Comparison of ENCODE assay signal across 19 cellular contexts in genomic region chr3:146554168-146554760, GRCh38. TPM values are rescaled to one million over a fixed set of nuclear protein-coding genes. Genes with fewer than 3 reads are reported as not detected.
DNase-seq lines count a peak whose midpoint lies in the region; ATAC-seq and TF ChIP-seq lines count a peak whose summit lies in the region.
"Had no signal": no experiment of that assay in that cellular context is flagged by ENCODE, and none has a peak within 500 bp of the region (broad histone marks: within the 10 kb centered on the region; RNA-seq: fewer than 3 reads in every experiment).

No MANE protein-coding gene starts in this region.

- H3K9me3 ChIP-seq in aorta (ENCODE audit: control insufficient read depth, low read length) (no peaks in the 10 kb centered on the region), tibial artery (no peaks in the 10 kb centered on the region), gastrocnemius medialis (no peaks in the 10 kb centered on the region)
- H3K9me3 ChIP-seq: body of pancreas had no signal

- H3K4me1 ChIP-seq in aorta (ENCODE audit: control insufficient read depth in 1 of 2, insufficient read depth in 2 of 2, low read length in 2 of 2) (no peaks in the 10 kb centered on the region), tibial artery (no peaks in the 10 kb centered on the region), gastrocnemius medialis (no peaks in the 10 kb centered on the region)
- H3K4me1 ChIP-seq: body of pancreas had no signal

- no peak overlapping the region for H3K4me3 ChIP-seq in GM12865 (ENCODE audit: low read depth, low read length)
- no peak overlapping the region for H3K4me3 ChIP-seq in aorta (ENCODE audit: low read length in 2 of 2)
- no peak overlapping the region for H3K4me3 ChIP-seq in tibial artery
- H3K4me3 ChIP-seq in gastrocnemius medialis, result no peak overlapping the region
- H3K4me3 ChIP-seq: body of pancreas had no signal

- CTCF ChIA-PET in activated CD8-positive, alpha-beta T cell treated with anti-CD3 and anti-CD28 coated beads, Interleukin-2, amount 10 ng/mL, durations not matched to agents 7 days and 5 days (lab: Charles Lee), result interaction anchor here (1.4 kb wide), 1 partner anchor 10 kb away, joined by 7 read pairs; the partner anchor contains the start of gene PLSCR1

- H3K27ac ChIP-seq in aorta (ENCODE audit: low read depth in 1 of 2, low read length in 2 of 2) (no peak overlapping the region), tibial artery (no peak overlapping the region), gastrocnemius medialis (no peak overlapping the region)
- H3K27ac ChIP-seq: body of pancreas had no signal

- peak; percentile 35 for ATAC-seq in HG02610 (IDR thresholded peaks at IDR 0.05; ENCODE audit: unreplicated experiment)
- peak; percentile 12 for ATAC-seq in activated CD8-positive, alpha-beta T cell treated with anti-CD3 and anti-CD28 coated beads, Interleukin-2, amount 10 ng/mL, durations not matched to agents 7 days and 5 days
- ATAC-seq in aorta (ENCODE audit: low FRiP score), result no peak
- no peak for ATAC-seq in gastrocnemius medialis
- ATAC-seq: body of pancreas; CD8-positive, alpha-beta T cell; right cardiac atrium had no signal

- peaks cover 4% of the 10 kb centered on the region for H3K27me3 Mint-ChIP-seq in activated CD8-positive, alpha-beta T cell treated with anti-CD3 and anti-CD28 coated beads, Interleukin-2, amount 10 ng/mL, durations not matched to agents 7 days and 5 days (ENCODE audit: low read depth)
- peaks cover 3% of the 10 kb centered on the region for H3K27me3 Mint-ChIP-seq in activated T-cell treated with anti-CD3 and anti-CD28 coated beads, Interleukin-2, amount 50 U/mL, for 24 hours

- no peaks in the 10 kb centered on the region for H3K9me3 Mint-ChIP-seq in activated CD8-positive, alpha-beta T cell treated with anti-CD3 and anti-CD28 coated beads, Interleukin-2, amount 10 ng/mL, durations not matched to agents 7 days and 5 days (ENCODE audit: insufficient read depth)
- no peaks in the 10 kb centered on the region for H3K9me3 Mint-ChIP-seq in activated T-cell treated with anti-CD3 and anti-CD28 coated beads, Interleukin-2, amount 50 U/mL, for 24 hours
- H3K9me3 Mint-ChIP-seq: CD8-positive, alpha-beta T cell had no signal

- peaks cover 44% of the 10 kb centered on the region for H3K4me1 Mint-ChIP-seq in activated CD8-positive, alpha-beta T cell treated with anti-CD3 and anti-CD28 coated beads, Interleukin-2, amount 10 ng/mL, durations not matched to agents 7 days and 5 days (ENCODE audit: low read depth)
- peaks cover 25% of the 10 kb centered on the region for H3K4me1 Mint-ChIP-seq in activated T-cell treated with anti-CD3 and anti-CD28 coated beads, Interleukin-2, amount 50 U/mL, for 24 hours (ENCODE audit: low read depth)

- POLR2A ChIA-PET in activated CD8-positive, alpha-beta T cell treated with anti-CD3 and anti-CD28 coated beads, Interleukin-2, amount 10 ng/mL, durations not matched to agents 7 days and 5 days (lab: Charles Lee), result interaction anchor here (3.2 kb wide), 1 partner anchor 10 kb away, joined by 15 read pairs; the partner anchor contains the start of gene PLSCR1

- no peak overlapping the region for H3K4me3 Mint-ChIP-seq in activated CD8-positive, alpha-beta T cell treated with anti-CD3 and anti-CD28 coated beads, Interleukin-2, amount 10 ng/mL, durations not matched to agents 7 days and 5 days
- no peak overlapping the region for H3K4me3 Mint-ChIP-seq in activated T-cell treated with anti-CD3 and anti-CD28 coated beads, Interleukin-2, amount 50 U/mL, for 24 hours
- H3K4me3 Mint-ChIP-seq: CD8-positive, alpha-beta T cell had no signal

- DNase-seq in GM12865 (ENCODE audit: low read depth) (peak; percentile 19), iris pigment epithelial cell (ENCODE audit: low read depth) (peak; percentile 41), aorta (no peak), tibial artery (no peak), gastrocnemius medialis (no peak)
- DNase-seq in activated CD8-positive, alpha-beta T cell treated with anti-CD3 and anti-CD28 coated beads, Interleukin-2, amount 10 ng/mL, durations not matched to agents 7 days and 5 days, result no peak
- no peak for DNase-seq in activated T-cell treated with anti-CD3 and anti-CD28 coated beads, Interleukin-2, amount 50 U/mL, for 24 hours
- DNase-seq: activated CD4-positive, alpha-beta T cell treated with anti-CD3 and anti-CD28 coated beads, Interleukin-2, amount 50 U/mL, for 48 hours; body of pancreas; CD8-positive, alpha-beta T cell; GOT3; KG1; NCI-H1436 treated with DMSO at 0.1 percent for 48 hours; NCI-H524 treated with DMSO at 0.1 percent for 48 hours; right cardiac atrium; RPMI8226; stimulated activated CD4-positive, alpha-beta T cell treated with anti-CD3 and anti-CD28 coated beads, Interleukin-4, amount 100 ng/mL, for 1 hour had no signal

- intact Hi-C loops in aorta (cut with DNase I), result no loop called here
- intact Hi-C loops in tibial artery (cut with DNase I; ENCODE audit: low total_unique reads), result no loop called here
- intact Hi-C loops in gastrocnemius medialis (cut with DNase I; ENCODE audit: low total_unique reads), result no loop called here

- in situ Hi-C loops in gastrocnemius medialis (cut with MboI; ENCODE audit: low sequenced_read_pairs in 4 of 4), result loop anchor here in 1 of 4 donors (25.0 kb wide), 1 partner anchor 217 kb away; no protein-coding TSS in a partner anchor

- H3K36me3 ChIP-seq in aorta (ENCODE audit: control insufficient read depth in 1 of 2, insufficient read depth in 2 of 2, low read length in 1 of 2) (no peaks in the 10 kb centered on the region), tibial artery (no peaks in the 10 kb centered on the region), gastrocnemius medialis (no peaks in the 10 kb centered on the region)

- H3K36me3 Mint-ChIP-seq in activated CD8-positive, alpha-beta T cell treated with anti-CD3 and anti-CD28 coated beads, Interleukin-2, amount 10 ng/mL, durations not matched to agents 7 days and 5 days (ENCODE audit: low read depth), result no peaks in the 10 kb centered on the region
- no peaks in the 10 kb centered on the region for H3K36me3 Mint-ChIP-seq in activated T-cell treated with anti-CD3 and anti-CD28 coated beads, Interleukin-2, amount 50 U/mL, for 24 hours (ENCODE audit: low read depth)
- H3K36me3 Mint-ChIP-seq: CD8-positive, alpha-beta T cell had no signal

- no peak for TF ChIP-seq POLR2A in gastrocnemius medialis (IDR thresholded peaks at IDR 0.05)

- TF ChIP-seq CTCF in GM12865 (IDR thresholded peaks at IDR 0.05; ENCODE audit: insufficient read depth, low read depth, low read length, missing control alignments) (no peak), tibial artery (IDR thresholded peaks at IDR 0.05) (no peak), gastrocnemius medialis (IDR thresholded peaks at IDR 0.05 in 4 of 5, conservative IDR thresholded peaks at IDR 0.05 in 1 of 5) (no peak)

- H3K27me3 ChIP-seq in aorta (ENCODE audit: control insufficient read depth in 1 of 2, insufficient read depth in 2 of 2, low read length in 1 of 2) (no peaks in the 10 kb centered on the region), tibial artery (no peaks in the 10 kb centered on the region), gastrocnemius medialis (no peaks in the 10 kb centered on the region)
- H3K27me3 ChIP-seq: body of pancreas had no signal

- H3K27ac Mint-ChIP-seq in activated CD8-positive, alpha-beta T cell treated with anti-CD3 and anti-CD28 coated beads, Interleukin-2, amount 10 ng/mL, durations not matched to agents 7 days and 5 days, result peak overlapping the region; percentile 39
- no peak overlapping the region for H3K27ac Mint-ChIP-seq in activated T-cell treated with anti-CD3 and anti-CD28 coated beads, Interleukin-2, amount 50 U/mL, for 24 hours
- H3K27ac Mint-ChIP-seq: CD8-positive, alpha-beta T cell had no signal

- 93% methylated on average over 7 of the region's 7 CpGs for WGBS in aorta, 2 donors

RNA-seq across cellular contexts. Expression of gene PLSCR1, which starts 9.9 kb away (rescaled TPM):
- total RNA-seq in activated CD8-positive, alpha-beta T cell treated with anti-CD3 and anti-CD28 coated beads, Interleukin-2, amount 10 ng/mL, durations not matched to agents 7 days and 5 days, result 100 to 1,000 TPM; 164 to 177 TPM
- total RNA-seq in aorta (100 to 1,000 TPM; 149 to 193 TPM), gastrocnemius medialis (10 to 100 TPM; 12.0 to 28.5 (median 18.2) TPM)
- 10 to 100 TPM; 52.3 to 68.5 TPM for polyA plus RNA-seq in aorta

RNA-seq across cellular contexts. Expression of gene PLSCR5, which starts 50.9 kb away (rescaled TPM):
- not detected for total RNA-seq in activated CD8-positive, alpha-beta T cell treated with anti-CD3 and anti-CD28 coated beads, Interleukin-2, amount 10 ng/mL, durations not matched to agents 7 days and 5 days
- not detected for total RNA-seq in aorta
- not detected for polyA plus RNA-seq in aorta
- total RNA-seq in gastrocnemius medialis, result not detected
- total RNA-seq: body of pancreas; CD8-positive, alpha-beta T cell; right cardiac atrium; ureter had no signal
- polyA plus RNA-seq: right cardiac atrium had no signal

Comparison
In these comparisons a context has a peak if more than half of its experiments do, and no peak if none do; other contexts are left out.
1. DNase-seq: peak in GM12865 (single experiment) and iris pigment epithelial cell (single experiment); none in activated CD8-positive, alpha-beta T cell treated with anti-CD3 and anti-CD28 coated beads, Interleukin-2, amount 10 ng/mL, durations not matched to agents 7 days and 5 days (single experiment), aorta (0 of 2), tibial artery (0 of 2), gastrocnemius medialis (0 of 2) and activated T-cell treated with anti-CD3 and anti-CD28 coated beads, Interleukin-2, amount 50 U/mL, for 24 hours (single experiment).
2. ATAC-seq: peak in HG02610 (single experiment) and activated CD8-positive, alpha-beta T cell treated with anti-CD3 and anti-CD28 coated beads, Interleukin-2, amount 10 ng/mL, durations not matched to agents 7 days and 5 days (single experiment); none in aorta (single experiment) and gastrocnemius medialis (0 of 2).
3. RNA of gene PLSCR1, which starts 9.9 kb away (total RNA-seq): 149 to 193 TPM in aorta and 164 to 177 TPM in activated CD8-positive, alpha-beta T cell treated with anti-CD3 and anti-CD28 coated beads, Interleukin-2, amount 10 ng/mL, durations not matched to agents 7 days and 5 days; 12.0 to 28.5 TPM in gastrocnemius medialis; every median in the first group is over 4 times any median in the second.